In genomic region chr6:78619016-78619415, GRCh38 we compare ENCODE assay signal across 15 cellular contexts.
DNase-seq lines count a peak whose midpoint lies in the region; ATAC-seq, FAIRE-seq and TF ChIP-seq lines count a peak whose summit lies in the region.
"Had no signal": no experiment of that assay in that cellular context is flagged by ENCODE, and none has a peak within 500 bp of the region (broad histone marks: within the 10 kb centered on the region; RNA-seq: fewer than 3 reads in every experiment).

No MANE protein-coding gene starts in this region.

- H3K9ac ChIP-seq in astrocyte (ENCODE audit: low read length) (no peak overlapping the region), keratinocyte (ENCODE audit: control insufficient read depth, extremely low read depth, insufficient read depth, low read length) (no peak overlapping the region)
- H3K9ac ChIP-seq: BLaER1 treated with 17β-estradiol and CSF1 and Interleukin-3, amounts not matched to agents 10 nM and 100 nM had no signal

- H3K27me3 Mint-ChIP-seq in astrocyte (ENCODE audit: low read depth, unreplicated experiment), result no peaks in the 10 kb centered on the region
- H3K27me3 Mint-ChIP-seq: CD4-positive, CD25-positive, alpha-beta regulatory T cell had no signal

- peaks cover 9% of the 10 kb centered on the region for H3K4me1 Mint-ChIP-seq in astrocyte (ENCODE audit: low read depth, unreplicated experiment)
- H3K4me1 Mint-ChIP-seq: CD4-positive, CD25-positive, alpha-beta regulatory T cell had no signal

- dilution Hi-C loops in keratinocyte (cut with MboI; ENCODE audit: extremely low pct_ligation_motif_present, low sequenced_read_pairs), result no loop called here

- DNase-seq in EH (ENCODE audit: low read depth) (peak; percentile 32), M059J (ENCODE audit: low read depth) (peak; percentile 64), astrocyte (ENCODE audit: low read depth) (peak; percentile 14), keratinocyte (ENCODE audit: low read depth, low spot score) (no peak), NCI-H1417 treated with DMSO at 0.1 percent for 48 hours (lab: John Stamatoyannopoulos, UW) (no peak), HuH-7.5 (ENCODE audit: low spot score) (no peak)
- DNase-seq: ACHN; CD4-positive, CD25-positive, alpha-beta regulatory T cell; DMS53 had no signal

- no peak overlapping the region for H3K27ac Mint-ChIP-seq in astrocyte (ENCODE audit: unreplicated experiment)

- no peak overlapping the region for H3K4me3 ChIP-seq in astrocyte (ENCODE audit: insufficient read depth, low read depth, low read length)
- H3K4me3 ChIP-seq in keratinocyte (ENCODE audit: control insufficient read depth in 2 of 3, extremely low read depth in 1 of 3, insufficient read depth in 2 of 3, low read depth in 1 of 3, low read length in 3 of 3), result no peak overlapping the region
- H3K4me3 ChIP-seq: BLaER1 treated with 17β-estradiol and CSF1 and Interleukin-3, amounts not matched to agents 10 nM and 100 nM; GM12878; HAP-1 had no signal

- no peak overlapping the region for H2AFZ ChIP-seq in astrocyte (ENCODE audit: low read depth, low read length)
- peak overlapping the region; percentile 56 for H2AFZ ChIP-seq in keratinocyte (ENCODE audit: control insufficient read depth, low read length)

- H3K36me3 Mint-ChIP-seq in astrocyte (ENCODE audit: low read depth, unreplicated experiment), result no peaks in the 10 kb centered on the region
- H3K36me3 Mint-ChIP-seq: CD4-positive, CD25-positive, alpha-beta regulatory T cell had no signal

- TF ChIP-seq CTCF in astrocyte (IDR thresholded peaks at IDR 0.05; ENCODE audit: insufficient read depth, low read depth, low read length) (no peak), keratinocyte (optimal IDR thresholded peaks at IDR 0.05 in 1 of 3, IDR thresholded peaks at IDR 0.05 in 1 of 3, conservative IDR thresholded peaks at IDR 0.05 in 1 of 3; ENCODE audit: extremely low read depth in 1 of 3, insufficient read depth in 2 of 3, low read length in 3 of 3) (no peak)

- H3K4me2 ChIP-seq in astrocyte (ENCODE audit: low read length) (no peak overlapping the region), keratinocyte (ENCODE audit: control insufficient read depth, extremely low read depth, insufficient read depth, low read depth, low read length) (no peak overlapping the region)
- H3K4me2 ChIP-seq: BLaER1 treated with 17β-estradiol and CSF1 and Interleukin-3, amounts not matched to agents 10 nM and 100 nM had no signal

- H3K36me3 ChIP-seq in astrocyte (ENCODE audit: insufficient read depth, low read length) (no peaks in the 10 kb centered on the region), keratinocyte (ENCODE audit: control insufficient read depth in 2 of 2, extremely low read depth in 1 of 2, insufficient read depth in 2 of 2, low read length in 2 of 2) (no peaks in the 10 kb centered on the region)
- H3K36me3 ChIP-seq: BLaER1 treated with 17β-estradiol and CSF1 and Interleukin-3, amounts not matched to agents 10 nM and 100 nM; HAP-1 had no signal

- no peaks in the 10 kb centered on the region for H3K79me2 ChIP-seq in astrocyte (ENCODE audit: insufficient read depth, low read length)
- H3K79me2 ChIP-seq in keratinocyte (ENCODE audit: control insufficient read depth, insufficient read depth, low read length), result no peaks in the 10 kb centered on the region

- peaks cover 4% of the 10 kb centered on the region for H3K4me1 ChIP-seq in astrocyte (ENCODE audit: insufficient read depth, low read length)
- H3K4me1 ChIP-seq in keratinocyte (ENCODE audit: control insufficient read depth, extremely low read depth, insufficient read depth, low read length), result peaks cover 22% of the 10 kb centered on the region
- H3K4me1 ChIP-seq: BLaER1 treated with 17β-estradiol and CSF1 and Interleukin-3, amounts not matched to agents 10 nM and 100 nM; HAP-1 had no signal

- H3K27me3 ChIP-seq in astrocyte (ENCODE audit: insufficient read depth, low read length) (no peaks in the 10 kb centered on the region), keratinocyte (ENCODE audit: control insufficient read depth, extremely low read depth, insufficient read depth, low read length) (no peaks in the 10 kb centered on the region)
- H3K27me3 ChIP-seq: BLaER1 treated with 17β-estradiol and CSF1 and Interleukin-3, amounts not matched to agents 10 nM and 100 nM had no signal

- no peaks in the 10 kb centered on the region for H3K9me3 Mint-ChIP-seq in astrocyte (ENCODE audit: unreplicated experiment)

- H3K9me3 ChIP-seq in astrocyte (ENCODE audit: insufficient read depth, low read depth, low read length) (no peaks in the 10 kb centered on the region), keratinocyte (ENCODE audit: control insufficient read depth, low read depth, low read length) (no peaks in the 10 kb centered on the region)
- H3K9me3 ChIP-seq: BLaER1 treated with 17β-estradiol and CSF1 and Interleukin-3, amounts not matched to agents 10 nM and 100 nM; HAP-1 had no signal

- H4K20me1 ChIP-seq in astrocyte (ENCODE audit: insufficient read depth, low read length) (no peaks in the 10 kb centered on the region), keratinocyte (ENCODE audit: control insufficient read depth, extremely low read depth, insufficient read depth, low read length) (no peaks in the 10 kb centered on the region)
- H4K20me1 ChIP-seq: BLaER1 treated with 17β-estradiol and CSF1 and Interleukin-3, amounts not matched to agents 10 nM and 100 nM had no signal

- no peak for FAIRE-seq in astrocyte (lab: Jason Lieb, UNC)
- peak; percentile 20 for FAIRE-seq in keratinocyte (lab: Jason Lieb, UNC)
- FAIRE-seq: GM12878, GM18507, H1 had no signal

- H3K27ac ChIP-seq in astrocyte (ENCODE audit: low read depth, low read length) (no peak overlapping the region), keratinocyte (ENCODE audit: control insufficient read depth, insufficient read depth, low read length) (no peak overlapping the region)
- H3K27ac ChIP-seq: BLaER1 treated with 17β-estradiol and CSF1 and Interleukin-3, amounts not matched to agents 10 nM and 100 nM had no signal

- no peaks in the 10 kb centered on the region for H3K9me1 ChIP-seq in keratinocyte (ENCODE audit: control insufficient read depth, extremely low read depth, insufficient read depth, low read length)

- no peak overlapping the region for H3K4me3 Mint-ChIP-seq in astrocyte (ENCODE audit: unreplicated experiment)
- H3K4me3 Mint-ChIP-seq: CD4-positive, CD25-positive, alpha-beta regulatory T cell had no signal

- no peak for ATAC-seq in GM19455 (IDR thresholded peaks at IDR 0.05; ENCODE audit: unreplicated experiment)
- ATAC-seq: GM12878 had no signal

Comparison
In these comparisons a context has a peak if more than half of its experiments do, and no peak if none do; other contexts are left out.
1. DNase-seq: peak in EH (single experiment), M059J (single experiment) and astrocyte (single experiment); none in keratinocyte (single experiment), NCI-H1417 treated with DMSO at 0.1 percent for 48 hours (single experiment) and HuH-7.5 (single experiment).